ENCODE assay signal across 1 cellular context in the genomic region with DNA sequence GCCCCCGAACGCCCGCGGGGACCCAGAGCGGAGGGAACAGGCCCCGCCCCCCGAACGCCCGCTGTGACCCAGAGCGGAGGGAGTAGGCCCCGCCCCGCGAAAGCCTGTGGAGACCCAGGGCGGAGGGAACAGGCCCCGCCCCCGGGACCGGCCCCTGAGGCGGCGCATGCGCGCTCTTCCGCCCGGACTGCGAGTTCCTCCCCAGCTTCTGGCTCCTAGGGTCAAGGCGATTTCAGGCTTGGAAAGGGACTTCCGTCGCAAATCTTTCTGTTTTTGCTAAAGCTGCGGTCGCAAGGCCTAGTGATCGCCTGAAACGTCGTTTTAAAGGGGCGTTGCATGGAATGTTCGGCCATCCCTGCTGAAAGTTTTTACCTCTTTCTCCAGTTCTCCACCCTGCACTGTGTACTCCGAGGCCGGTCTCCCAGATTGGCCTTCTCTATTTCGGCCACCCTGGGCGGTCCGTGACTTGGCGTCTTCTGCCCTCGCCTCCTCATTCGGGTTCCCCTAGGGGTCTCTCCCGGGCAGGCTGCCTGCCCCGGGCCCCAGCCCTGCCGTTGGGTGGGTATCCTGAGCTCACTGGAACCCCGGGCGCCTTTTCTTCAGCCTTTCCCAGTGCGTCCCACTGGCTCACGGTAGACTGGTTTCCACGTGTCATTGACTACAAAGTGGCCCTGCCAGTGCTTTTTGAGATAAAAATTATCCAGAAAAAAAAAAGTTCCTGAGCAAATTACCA.
A peak's percentile ranks its signal among the peaks of the same experiment; 100 is the strongest.
TF ChIP-seq lines count a peak whose summit lies in the region.

No MANE protein-coding gene starts in this region.

TF ChIP-seq in K562, 482 proteins besides CTCF, POLR2A, EP300 and RAD21 (continued from another document and continues in another):
- TF ChIP-seq, protein P1, sequence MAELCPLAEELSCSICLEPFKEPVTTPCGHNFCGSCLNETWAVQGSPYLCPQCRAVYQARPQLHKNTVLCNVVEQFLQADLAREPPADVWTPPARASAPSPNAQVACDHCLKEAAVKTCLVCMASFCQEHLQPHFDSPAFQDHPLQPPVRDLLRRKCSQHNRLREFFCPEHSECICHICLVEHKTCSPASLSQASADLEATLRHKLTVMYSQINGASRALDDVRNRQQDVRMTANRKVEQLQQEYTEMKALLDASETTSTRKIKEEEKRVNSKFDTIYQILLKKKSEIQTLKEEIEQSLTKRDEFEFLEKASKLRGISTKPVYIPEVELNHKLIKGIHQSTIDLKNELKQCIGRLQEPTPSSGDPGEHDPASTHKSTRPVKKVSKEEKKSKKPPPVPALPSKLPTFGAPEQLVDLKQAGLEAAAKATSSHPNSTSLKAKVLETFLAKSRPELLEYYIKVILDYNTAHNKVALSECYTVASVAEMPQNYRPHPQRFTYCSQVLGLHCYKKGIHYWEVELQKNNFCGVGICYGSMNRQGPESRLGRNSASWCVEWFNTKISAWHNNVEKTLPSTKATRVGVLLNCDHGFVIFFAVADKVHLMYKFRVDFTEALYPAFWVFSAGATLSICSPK (IDR thresholded peaks at IDR 0.05; ENCODE audit: borderline replicate concordance) = no peak
- TF ChIP-seq, protein P2, sequence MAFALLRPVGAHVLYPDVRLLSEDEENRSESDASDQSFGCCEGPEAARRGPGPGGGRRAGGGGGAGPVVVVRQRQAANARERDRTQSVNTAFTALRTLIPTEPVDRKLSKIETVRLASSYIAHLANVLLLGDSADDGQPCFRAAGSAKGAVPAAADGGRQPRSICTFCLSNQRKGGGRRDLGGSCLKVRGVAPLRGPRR (CRISPR knock-in tag; IDR thresholded peaks at IDR 0.05) = no peak
- TF ChIP-seq PHTF2 (CRISPR knock-in tag; IDR thresholded peaks at IDR 0.05) (no peak), E2F5 (CRISPR knock-in tag; IDR thresholded peaks at IDR 0.05) (no peak), BMI1 (IDR thresholded peaks at IDR 0.05; ENCODE audit: low read length) (no peak), XRCC5 (IDR thresholded peaks at IDR 0.05; ENCODE audit: low read depth, low read length) (peak; percentile 58; the same call in 1 of the 2 replicates), KAT8 (IDR thresholded peaks at IDR 0.05; ENCODE audit: low read depth) (no peak), NUFIP1 (IDR thresholded peaks at IDR 0.05; ENCODE audit: partially characterized antibody) (no peak), STAT5B (CRISPR knock-in tag; IDR thresholded peaks at IDR 0.05) (no peak), ZNF408 (CRISPR knock-in tag; IDR thresholded peaks at IDR 0.05; ENCODE audit: low read depth) (no peak), KLF10 (CRISPR knock-in tag; IDR thresholded peaks at IDR 0.05) (no peak), PRPF4 (IDR thresholded peaks at IDR 0.05; ENCODE audit: insufficient read depth, low read depth, low read length, poor library complexity, severe bottlenecking) (no peak), GABPA (tag; conservative IDR thresholded peaks at IDR 0.05; ENCODE audit: low read depth) (peak; percentile 68), RHOXF2B (CRISPR knock-in tag; conservative IDR thresholded peaks at IDR 0.05) (no peak), ZNF232 (CRISPR knock-in tag; IDR thresholded peaks at IDR 0.05) (no peak), NFE2 (IDR thresholded peaks at IDR 0.05; ENCODE audit: low read depth) (peak; percentile 61), MYBL2 (IDR thresholded peaks at IDR 0.05; ENCODE audit: low read depth) (no peak), MYBL2 (CRISPR knock-in tag; IDR thresholded peaks at IDR 0.05; ENCODE audit: borderline replicate concordance) (no peak), LEF1 (IDR thresholded peaks at IDR 0.05) (no peak), ZNF277 (CRISPR knock-in tag; IDR thresholded peaks at IDR 0.05; ENCODE audit: borderline replicate concordance) (no peak), ETV6 (IDR thresholded peaks at IDR 0.05; ENCODE audit: borderline replicate concordance in 1 of 2, low read depth in 2 of 2, low read length in 1 of 2) (no peak), ETV6 (CRISPR knock-in tag; IDR thresholded peaks at IDR 0.05; ENCODE audit: borderline replicate concordance) (no peak), FOSL1 (tag; conservative IDR thresholded peaks at IDR 0.05) (no peak), CLOCK (CRISPR knock-in tag; IDR thresholded peaks at IDR 0.05; ENCODE audit: borderline replicate concordance) (peak; percentile 55; the same call in 1 of the 2 replicates), SP2 (IDR thresholded peaks at IDR 0.05; ENCODE audit: extremely low read depth, low read depth, low read length, poor library complexity, severe bottlenecking) (no peak), GATAD2B (IDR thresholded peaks at IDR 0.05; ENCODE audit: borderline replicate concordance) (no peak), PTTG1 (tag; IDR thresholded peaks at IDR 0.05; ENCODE audit: low read depth) (no peak), MED1 (CRISPR knock-in tag; IDR thresholded peaks at IDR 0.05; ENCODE audit: borderline replicate concordance) (no peak), SUPT5H (IDR thresholded peaks at IDR 0.05) (peak; percentile 94), CBX8 (IDR thresholded peaks at IDR 0.05; ENCODE audit: borderline replicate concordance, extremely low read depth, low read depth, low read length, poor library complexity, severe bottlenecking) (no peak)
- TF ChIP-seq, protein P3, sequence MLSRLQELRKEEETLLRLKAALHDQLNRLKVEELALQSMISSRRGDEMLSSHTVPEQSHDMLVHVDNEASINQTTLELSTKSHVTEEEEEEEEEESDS (CRISPR knock-in tag; IDR thresholded peaks at IDR 0.05) = no peak
- TF ChIP-seq, protein P4, sequence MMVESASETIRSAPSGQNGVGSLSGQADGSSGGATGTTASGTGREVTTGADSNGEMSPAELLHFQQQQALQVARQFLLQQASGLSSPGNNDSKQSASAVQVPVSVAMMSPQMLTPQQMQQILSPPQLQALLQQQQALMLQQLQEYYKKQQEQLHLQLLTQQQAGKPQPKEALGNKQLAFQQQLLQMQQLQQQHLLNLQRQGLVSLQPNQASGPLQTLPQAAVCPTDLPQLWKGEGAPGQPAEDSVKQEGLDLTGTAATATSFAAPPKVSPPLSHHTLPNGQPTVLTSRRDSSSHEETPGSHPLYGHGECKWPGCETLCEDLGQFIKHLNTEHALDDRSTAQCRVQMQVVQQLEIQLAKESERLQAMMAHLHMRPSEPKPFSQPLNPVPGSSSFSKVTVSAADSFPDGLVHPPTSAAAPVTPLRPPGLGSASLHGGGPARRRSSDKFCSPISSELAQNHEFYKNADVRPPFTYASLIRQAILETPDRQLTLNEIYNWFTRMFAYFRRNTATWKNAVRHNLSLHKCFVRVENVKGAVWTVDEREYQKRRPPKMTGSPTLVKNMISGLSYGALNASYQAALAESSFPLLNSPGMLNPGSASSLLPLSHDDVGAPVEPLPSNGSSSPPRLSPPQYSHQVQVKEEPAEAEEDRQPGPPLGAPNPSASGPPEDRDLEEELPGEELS (CRISPR knock-in tag; IDR thresholded peaks at IDR 0.05; ENCODE audit: borderline replicate concordance) = no peak
- TF ChIP-seq, protein P5, sequence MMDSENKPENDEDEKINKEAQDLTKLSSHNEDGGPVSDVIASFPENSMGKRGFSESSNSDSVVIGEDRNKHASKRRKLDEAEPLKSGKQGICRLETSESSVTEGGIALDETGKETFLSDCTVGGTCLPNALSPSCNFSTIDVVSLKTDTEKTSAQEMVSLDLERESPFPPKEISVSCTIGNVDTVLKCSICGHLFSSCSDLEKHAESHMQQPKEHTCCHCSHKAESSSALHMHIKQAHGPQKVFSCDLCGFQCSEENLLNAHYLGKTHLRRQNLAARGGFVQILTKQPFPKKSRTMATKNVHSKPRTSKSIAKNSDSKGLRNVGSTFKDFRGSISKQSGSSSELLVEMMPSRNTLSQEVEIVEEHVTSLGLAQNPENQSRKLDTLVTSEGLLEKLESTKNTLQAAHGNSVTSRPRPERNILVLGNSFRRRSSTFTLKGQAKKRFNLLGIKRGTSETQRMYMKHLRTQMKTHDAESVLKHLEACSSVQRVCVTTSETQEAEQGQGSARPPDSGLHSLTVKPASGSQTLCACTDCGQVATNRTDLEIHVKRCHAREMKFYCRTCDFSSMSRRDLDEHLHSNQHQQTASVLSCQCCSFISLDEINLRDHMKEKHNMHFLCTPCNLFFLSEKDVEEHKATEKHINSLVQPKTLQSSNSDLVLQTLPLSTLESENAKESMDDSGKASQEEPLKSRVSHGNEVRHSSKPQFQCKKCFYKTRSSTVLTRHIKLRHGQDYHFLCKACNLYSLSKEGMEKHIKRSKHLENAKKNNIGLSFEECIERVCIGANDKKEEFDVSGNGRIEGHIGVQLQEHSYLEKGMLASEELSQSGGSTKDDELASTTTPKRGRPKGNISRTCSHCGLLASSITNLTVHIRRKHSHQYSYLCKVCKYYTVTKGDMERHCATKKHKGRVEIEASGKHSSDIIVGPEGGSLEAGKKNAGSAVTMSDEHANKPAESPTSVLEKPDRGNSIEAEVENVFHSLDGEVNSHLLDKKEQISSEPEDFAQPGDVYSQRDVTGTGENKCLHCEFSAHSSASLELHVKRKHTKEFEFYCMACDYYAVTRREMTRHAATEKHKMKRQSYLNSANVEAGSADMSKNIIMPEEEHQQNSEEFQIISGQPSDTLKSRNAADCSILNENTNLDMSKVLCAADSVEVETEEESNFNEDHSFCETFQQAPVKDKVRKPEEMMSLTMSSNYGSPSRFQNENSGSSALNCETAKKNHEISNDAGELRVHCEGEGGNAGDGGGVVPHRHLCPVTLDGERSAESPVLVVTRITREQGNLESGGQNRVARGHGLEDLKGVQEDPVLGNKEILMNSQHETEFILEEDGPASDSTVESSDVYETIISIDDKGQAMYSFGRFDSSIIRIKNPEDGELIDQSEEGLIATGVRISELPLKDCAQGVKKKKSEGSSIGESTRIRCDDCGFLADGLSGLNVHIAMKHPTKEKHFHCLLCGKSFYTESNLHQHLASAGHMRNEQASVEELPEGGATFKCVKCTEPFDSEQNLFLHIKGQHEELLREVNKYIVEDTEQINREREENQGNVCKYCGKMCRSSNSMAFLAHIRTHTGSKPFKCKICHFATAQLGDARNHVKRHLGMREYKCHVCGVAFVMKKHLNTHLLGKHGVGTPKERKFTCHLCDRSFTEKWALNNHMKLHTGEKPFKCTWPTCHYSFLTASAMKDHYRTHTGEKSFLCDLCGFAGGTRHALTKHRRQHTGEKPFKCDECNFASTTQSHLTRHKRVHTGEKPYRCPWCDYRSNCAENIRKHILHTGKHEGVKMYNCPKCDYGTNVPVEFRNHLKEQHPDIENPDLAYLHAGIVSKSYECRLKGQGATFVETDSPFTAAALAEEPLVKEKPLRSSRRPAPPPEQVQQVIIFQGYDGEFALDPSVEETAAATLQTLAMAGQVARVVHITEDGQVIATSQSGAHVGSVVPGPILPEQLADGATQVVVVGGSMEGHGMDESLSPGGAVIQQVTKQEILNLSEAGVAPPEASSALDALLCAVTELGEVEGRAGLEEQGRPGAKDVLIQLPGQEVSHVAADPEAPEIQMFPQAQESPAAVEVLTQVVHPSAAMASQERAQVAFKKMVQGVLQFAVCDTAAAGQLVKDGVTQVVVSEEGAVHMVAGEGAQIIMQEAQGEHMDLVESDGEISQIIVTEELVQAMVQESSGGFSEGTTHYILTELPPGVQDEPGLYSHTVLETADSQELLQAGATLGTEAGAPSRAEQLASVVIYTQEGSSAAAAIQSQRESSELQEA (IDR thresholded peaks at IDR 0.05; ENCODE audit: low read depth) = no peak
- TF ChIP-seq, protein P6, sequence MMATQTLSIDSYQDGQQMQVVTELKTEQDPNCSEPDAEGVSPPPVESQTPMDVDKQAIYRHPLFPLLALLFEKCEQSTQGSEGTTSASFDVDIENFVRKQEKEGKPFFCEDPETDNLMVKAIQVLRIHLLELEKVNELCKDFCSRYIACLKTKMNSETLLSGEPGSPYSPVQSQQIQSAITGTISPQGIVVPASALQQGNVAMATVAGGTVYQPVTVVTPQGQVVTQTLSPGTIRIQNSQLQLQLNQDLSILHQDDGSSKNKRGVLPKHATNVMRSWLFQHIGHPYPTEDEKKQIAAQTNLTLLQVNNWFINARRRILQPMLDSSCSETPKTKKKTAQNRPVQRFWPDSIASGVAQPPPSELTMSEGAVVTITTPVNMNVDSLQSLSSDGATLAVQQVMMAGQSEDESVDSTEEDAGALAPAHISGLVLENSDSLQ (IDR thresholded peaks at IDR 0.05) = no peak
- TF ChIP-seq, protein P7, sequence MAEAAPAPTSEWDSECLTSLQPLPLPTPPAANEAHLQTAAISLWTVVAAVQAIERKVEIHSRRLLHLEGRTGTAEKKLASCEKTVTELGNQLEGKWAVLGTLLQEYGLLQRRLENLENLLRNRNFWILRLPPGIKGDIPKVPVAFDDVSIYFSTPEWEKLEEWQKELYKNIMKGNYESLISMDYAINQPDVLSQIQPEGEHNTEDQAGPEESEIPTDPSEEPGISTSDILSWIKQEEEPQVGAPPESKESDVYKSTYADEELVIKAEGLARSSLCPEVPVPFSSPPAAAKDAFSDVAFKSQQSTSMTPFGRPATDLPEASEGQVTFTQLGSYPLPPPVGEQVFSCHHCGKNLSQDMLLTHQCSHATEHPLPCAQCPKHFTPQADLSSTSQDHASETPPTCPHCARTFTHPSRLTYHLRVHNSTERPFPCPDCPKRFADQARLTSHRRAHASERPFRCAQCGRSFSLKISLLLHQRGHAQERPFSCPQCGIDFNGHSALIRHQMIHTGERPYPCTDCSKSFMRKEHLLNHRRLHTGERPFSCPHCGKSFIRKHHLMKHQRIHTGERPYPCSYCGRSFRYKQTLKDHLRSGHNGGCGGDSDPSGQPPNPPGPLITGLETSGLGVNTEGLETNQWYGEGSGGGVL (CRISPR knock-in tag; IDR thresholded peaks at IDR 0.05) = no peak
